ENCODE assay signal across 19 cellular contexts in genomic region chr9:86722706-86723075, GRCh38.
DNase-seq lines count a peak whose midpoint lies in the region; ATAC-seq and TF ChIP-seq lines count a peak whose summit lies in the region.
"Had no signal": no experiment of that assay in that cellular context is flagged by ENCODE, and none has a peak within 500 bp of the region (broad histone marks: within the 10 kb centered on the region; RNA-seq: fewer than 3 reads in every experiment).

No MANE protein-coding gene starts in this region.

- H3K36me3 ChIP-seq in heart right ventricle (no peaks in the 10 kb centered on the region), esophagus squamous epithelium (no peaks in the 10 kb centered on the region), trophoblast cell (ENCODE audit: control insufficient read depth in 1 of 2, insufficient read depth in 2 of 2, low read length in 2 of 2) (no peaks in the 10 kb centered on the region), aorta (ENCODE audit: control insufficient read depth in 1 of 2, insufficient read depth in 2 of 2, low read length in 1 of 2) (no peaks in the 10 kb centered on the region), Caco-2 (ENCODE audit: control insufficient read depth, insufficient read depth, low read length) (no peaks in the 10 kb centered on the region)

- no peak overlapping the region for H3K4me2 ChIP-seq in trophoblast cell (ENCODE audit: low read length)

- H3K4ac ChIP-seq in trophoblast cell (ENCODE audit: low read depth, low read length): no peak overlapping the region

- H3K4me3 ChIP-seq in heart right ventricle: no peak overlapping the region
- H3K4me3 ChIP-seq in esophagus squamous epithelium: no peak overlapping the region
- H3K4me3 ChIP-seq in trophoblast cell (ENCODE audit: low read depth, low read length): no peak overlapping the region
- H3K4me3 ChIP-seq in aorta (ENCODE audit: low read length in 2 of 2): no peak overlapping the region
- no peak overlapping the region for H3K4me3 ChIP-seq in Caco-2 (ENCODE audit: low read depth, low read length)
- H3K4me3 ChIP-seq: dorsolateral prefrontal cortex had no signal

- no peaks in the 10 kb centered on the region for H3K4me1 Mint-ChIP-seq in Caco-2 (ENCODE audit: low read depth, unreplicated experiment)
- H3K4me1 Mint-ChIP-seq: CD4-positive, CD25-positive, alpha-beta regulatory T cell had no signal

- no TSS peak for BruUV-seq in Caco-2 (replicated peaks; lab: Mats Ljungman, UMichigan)

- ATAC-seq in heart right ventricle (no peak), left ventricle myocardium superior (no peak), aorta (ENCODE audit: low FRiP score) (peak; percentile 34), HG02970 (IDR thresholded peaks at IDR 0.05; ENCODE audit: low FRiP score, unreplicated experiment) (no peak)

- no peak for TF ChIP-seq CTCF in heart right ventricle (IDR thresholded peaks at IDR 0.05)
- TF ChIP-seq CTCF in esophagus squamous epithelium (IDR thresholded peaks at IDR 0.05): no peak
- no peak for TF ChIP-seq CTCF in Caco-2 (IDR thresholded peaks at IDR 0.05; ENCODE audit: insufficient read depth in 1 of 2, low read depth in 1 of 2, low read length in 1 of 2, severe bottlenecking in 1 of 2, unreplicated experiment in 1 of 2)

- H3K9me3 Mint-ChIP-seq in Caco-2 (ENCODE audit: unreplicated experiment): no peaks in the 10 kb centered on the region

- H3K36me3 Mint-ChIP-seq in Caco-2 (ENCODE audit: insufficient read depth, unreplicated experiment): no peaks in the 10 kb centered on the region
- H3K36me3 Mint-ChIP-seq: CD4-positive, CD25-positive, alpha-beta regulatory T cell; naive thymus-derived CD4-positive, alpha-beta T cell had no signal

- peak overlapping the region; percentile 96 for H4K91ac ChIP-seq in trophoblast cell (ENCODE audit: low read depth, low read length)

- peak overlapping the region; percentile 91 for H3K14ac ChIP-seq in trophoblast cell (ENCODE audit: low read length)

- peak overlapping the region; percentile 83 for H4K8ac ChIP-seq in trophoblast cell (ENCODE audit: low read depth, low read length)

- no peak overlapping the region for H3K9ac ChIP-seq in trophoblast cell (ENCODE audit: low read length)

- H2BK120ac ChIP-seq in trophoblast cell (ENCODE audit: insufficient read depth, low read length, poor library complexity): peak overlapping the region; percentile 100

- H3K79me2 ChIP-seq in trophoblast cell (ENCODE audit: control insufficient read depth, insufficient read depth, low read length, poor library complexity): peaks cover 2% of the 10 kb centered on the region

- intact Hi-C loops in heart right ventricle (cut with DNase I) (no loop called here), left ventricle myocardium superior (cut with micrococcal nuclease) (no loop called here), esophagus squamous epithelium (cut with DNase I) (no loop called here), aorta (cut with DNase I) (no loop called here), Caco-2 (cut with micrococcal nuclease; ENCODE audit: unreplicated experiment) (no loop called here)

- WGBS in heart right ventricle, 2 donors: 84 to 87% methylated on average over 3 of the region's 3 CpGs
- 53 to 66% methylated on average over 3 of the region's 3 CpGs for WGBS in esophagus squamous epithelium, 2 donors
- no CpG with 5 or more reads among the region's 3 CpGs for WGBS in trophoblast cell (ENCODE audit: extremely low coverage, insufficient coverage, insufficient read length)
- WGBS in aorta, 2 donors: 64 to 65% methylated on average over 3 of the region's 3 CpGs

- H3K18ac ChIP-seq in trophoblast cell (ENCODE audit: low read length): peak overlapping the region; percentile 93

- H3K27ac Mint-ChIP-seq in Caco-2 (ENCODE audit: unreplicated experiment): no peak overlapping the region
- H3K27ac Mint-ChIP-seq: CD4-positive, CD25-positive, alpha-beta regulatory T cell had no signal

- H3K4me1 ChIP-seq in heart right ventricle (peaks cover 0 to 20% (median 0%) of the 10 kb centered on the region in 9 donors), esophagus squamous epithelium (peaks cover 11 to 27% (median 16%) of the 10 kb centered on the region in 3 donors), trophoblast cell (ENCODE audit: control insufficient read depth in 1 of 2, insufficient read depth in 2 of 2, low read length in 2 of 2) (peaks cover 9 to 16% of the 10 kb centered on the region in 2 experiments), aorta (ENCODE audit: control insufficient read depth in 1 of 2, insufficient read depth in 2 of 2, low read length in 2 of 2) (peaks cover 6 to 10% of the 10 kb centered on the region in 2 donors), Caco-2 (no peaks in the 10 kb centered on the region)

- TF ChIP-seq POLR2A in esophagus squamous epithelium (IDR thresholded peaks at IDR 0.05): no peak

- DNase-seq in heart right ventricle (no peak), left ventricle myocardium superior (no peak), esophagus squamous epithelium (lab: John Stamatoyannopoulos, UW) (no peak), trophoblast cell (no peak), aorta (no peak), Caco-2 (no peak), HEK293T (ENCODE audit: extremely low spot score) (no peak)
- DNase-seq: activated CD4-positive, alpha-beta T cell treated with anti-CD3 and anti-CD28 coated beads for 4 hours; activated naive CD4-positive, alpha-beta T cell treated with Interleukin-2 at 50 U/mL for 16 hours; DMS79; dorsolateral prefrontal cortex; MV-4-11; NCI-H2081; NCI-H524 treated with DMSO at 0.1 percent for 48 hours; stimulated activated CD4-positive, alpha-beta T cell treated with anti-CD3 and anti-CD28 coated beads, Interleukin-1b, Interleukin-23, amount 100 ng/mL, for 48 hours; substantia nigra had no signal

- H2AFZ ChIP-seq in trophoblast cell (ENCODE audit: insufficient read depth, low read length, poor library complexity): no peak overlapping the region

- H2AK5ac ChIP-seq in trophoblast cell (ENCODE audit: low read length): peak overlapping the region; percentile 92

- H3K27ac ChIP-seq in heart right ventricle (peak overlapping the region in 8 of 10 donors; percentile 30 to 77 (median 60)), esophagus squamous epithelium (peak overlapping the region in 3 of 4 donors; percentile 47 to 87 (median 71)), trophoblast cell (ENCODE audit: low read depth, low read length) (peak overlapping the region; percentile 96), aorta (ENCODE audit: low read depth in 1 of 2, low read length in 2 of 2) (peak overlapping the region; percentile 93 to 96)
- H3K27ac ChIP-seq: dorsolateral prefrontal cortex had no signal

- H3K4me3 Mint-ChIP-seq in Caco-2 (ENCODE audit: unreplicated experiment): no peak overlapping the region
- H3K4me3 Mint-ChIP-seq: CD4-positive, CD25-positive, alpha-beta regulatory T cell; naive thymus-derived CD4-positive, alpha-beta T cell had no signal

- H3K27me3 ChIP-seq in heart right ventricle (peaks cover 0 to 5% (median 0%) of the 10 kb centered on the region in 7 donors), esophagus squamous epithelium (peaks cover 0 to 25% (median 0%) of the 10 kb centered on the region in 4 donors), trophoblast cell (ENCODE audit: insufficient read depth, low read length) (no peaks in the 10 kb centered on the region), aorta (ENCODE audit: control insufficient read depth in 1 of 2, insufficient read depth in 2 of 2, low read length in 1 of 2) (no peaks in the 10 kb centered on the region), Caco-2 (replicated peaks; ENCODE audit: control insufficient read depth, insufficient read depth, low read length) (no peaks in the 10 kb centered on the region; the same call in 1 of the 2 replicates)

- H2BK5ac ChIP-seq in trophoblast cell (ENCODE audit: low read depth, low read length, poor library complexity): peak overlapping the region; percentile 92

- peaks cover 22% of the 10 kb centered on the region for H3K79me1 ChIP-seq in trophoblast cell (ENCODE audit: low read length)

- CTCF ChIA-PET in Caco-2 (lab: Charles Lee) (no interaction called here), HEK293T (lab: Yijun Ruan, JAX) (no interaction called here)

- peaks cover 8% of the 10 kb centered on the region for H3K27me3 Mint-ChIP-seq in Caco-2 (ENCODE audit: insufficient read depth, unreplicated experiment)
- H3K27me3 Mint-ChIP-seq: CD4-positive, CD25-positive, alpha-beta regulatory T cell had no signal

- POLR2A ChIA-PET in Caco-2 (lab: Charles Lee) (no interaction called here), HEK293T (lab: Yijun Ruan, JAX) (no interaction called here)

- no peak overlapping the region for H3K23ac ChIP-seq in trophoblast cell (ENCODE audit: low read length)

- peak overlapping the region; percentile 97 for H2BK12ac ChIP-seq in trophoblast cell (ENCODE audit: low read length)

- peaks cover 0 to 6% (median 0%) of the 10 kb centered on the region in 11 donors for H3K9me3 ChIP-seq in heart right ventricle
- no peaks in the 10 kb centered on the region for H3K9me3 ChIP-seq in esophagus squamous epithelium
- H3K9me3 ChIP-seq in trophoblast cell (ENCODE audit: insufficient read depth, low read depth, low read length): no peaks in the 10 kb centered on the region
- no peaks in the 10 kb centered on the region for H3K9me3 ChIP-seq in aorta (ENCODE audit: control insufficient read depth, low read length)
- no peaks in the 10 kb centered on the region for H3K9me3 ChIP-seq in Caco-2

- H4K12ac ChIP-seq in trophoblast cell (ENCODE audit: low read depth, low read length): no peak overlapping the region

TF ChIP-seq in HEK293T, 16 proteins besides CTCF, POLR2A, EP300 and RAD21:
- no peak for TF ChIP-seq ZNF384 (IDR thresholded peaks at IDR 0.05)
- no peak for TF ChIP-seq CTBP1 (IDR thresholded peaks at IDR 0.05; ENCODE audit: borderline replicate concordance)
- no peak for TF ChIP-seq SP1 (IDR thresholded peaks at IDR 0.05)
- TF ChIP-seq TARDBP (IDR thresholded peaks at IDR 0.05): no peak
- no peak for TF ChIP-seq HDGF (IDR thresholded peaks at IDR 0.05; ENCODE audit: borderline replicate concordance)
- no peak for TF ChIP-seq PKNOX1 (IDR thresholded peaks at IDR 0.05)
- no peak for TF ChIP-seq L3MBTL2 (conservative IDR thresholded peaks at IDR 0.05)
- TF ChIP-seq BHLHE40 (IDR thresholded peaks at IDR 0.05; ENCODE audit: borderline replicate concordance): no peak
- TF ChIP-seq FOXM1 (IDR thresholded peaks at IDR 0.05; ENCODE audit: borderline replicate concordance): no peak
